Comparison of ENCODE assay signal across 23 cellular contexts in the genomic region with DNA sequence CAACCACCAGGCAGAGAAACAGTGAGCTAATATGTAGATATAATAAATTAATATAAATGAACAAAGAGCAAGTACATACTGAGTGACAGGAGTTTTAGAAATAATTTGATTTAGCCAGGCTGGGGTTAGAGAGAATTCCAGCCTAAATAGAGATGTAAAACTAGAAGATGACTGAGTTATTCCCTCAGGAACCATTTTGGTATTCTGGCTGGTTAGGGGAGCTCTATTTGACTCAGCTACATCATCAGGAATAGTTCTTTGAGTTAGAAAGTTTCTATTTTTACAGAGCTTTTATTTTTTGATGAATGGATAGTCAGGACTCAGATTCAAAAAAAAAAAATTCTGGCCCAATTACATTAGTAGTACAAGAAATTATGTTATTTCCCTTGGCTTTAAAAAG.
"Had no signal": no experiment of that assay in that cellular context is flagged by ENCODE, and none has a peak within 500 bp of the region (broad histone marks: within the 10 kb centered on the region; RNA-seq: fewer than 3 reads in every experiment).

No MANE protein-coding gene starts in this region.

- H3K27me3 ChIP-seq: MG63, SJSA1 had no signal

- H3K4me3 ChIP-seq: MG63, SJSA1, SK-N-MC had no signal

- ATAC-seq: HepG2 had no signal

- DNase-seq: IMR-90, Karpas-422, KG1, MG63, NCI-H1092, NCI-H1105 treated with DMSO at 0.1 percent for 48 hours, NCI-H1417 treated with DMSO at 0.1 percent for 48 hours, NCI-H146, NCI-H1694 treated with DMSO at 0.1 percent for 48 hours, NCI-H1930, NCI-H2081, NCI-H2171, NCI-H524, NCI-H526 treated with DMSO at 0.1 percent for 48 hours, NCI-H748 treated with DMSO at 0.1 percent for 48 hours, Right ventricle myocardium superior, RPMI8226, SIG-M5, SW 1271 had no signal

- H3K9me3 ChIP-seq: MG63, SJSA1 had no signal

- H3K27ac ChIP-seq: SJSA1, SK-N-MC had no signal

- H3K36me3 ChIP-seq: MG63, SJSA1 had no signal

- FAIRE-seq: HepG2, RCC 7860 had no signal
